Comparison of ENCODE assay signal across 8 cellular contexts in the genomic region with DNA sequence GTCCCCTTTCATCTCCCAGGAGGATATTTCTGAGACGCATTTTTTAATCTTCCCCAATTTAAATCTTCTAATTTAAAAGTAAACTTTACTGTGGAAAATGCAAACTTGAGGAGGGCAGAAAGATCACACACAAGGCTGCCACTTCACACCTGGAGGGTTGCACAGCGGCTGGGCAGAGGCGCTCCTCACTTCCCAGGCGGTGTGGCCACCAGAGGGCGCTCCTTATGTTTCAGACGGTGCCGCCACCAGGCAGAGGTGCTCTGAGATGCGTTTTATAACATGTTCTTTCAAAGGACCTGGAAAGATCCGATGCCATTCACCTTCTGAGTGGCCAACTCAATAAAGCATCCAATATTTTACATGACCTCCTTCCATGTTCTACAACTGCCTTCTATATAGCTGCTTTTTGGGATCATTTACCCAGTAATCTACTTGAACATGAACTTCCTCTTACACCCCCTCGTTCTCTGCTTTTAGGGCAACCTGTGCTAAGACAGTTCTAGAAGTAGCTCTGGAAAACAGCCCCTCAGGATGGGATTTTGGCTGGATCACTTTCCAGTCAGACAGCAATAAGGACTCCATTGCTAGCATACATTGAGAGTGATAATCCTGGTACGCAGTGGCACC. TPM values are rescaled to one million over a fixed set of nuclear protein-coding genes. Genes with fewer than 3 reads are reported as not detected.
DNase-seq lines count a peak whose midpoint lies in the region; ATAC-seq and TF ChIP-seq lines count a peak whose summit lies in the region.

No MANE protein-coding gene starts in this region.

- H3K9me3 ChIP-seq in colonic mucosa, result no peaks in the 10 kb centered on the region

- H3K4me1 ChIP-seq in colonic mucosa, result no peaks in the 10 kb centered on the region

- H3K27ac ChIP-seq in colonic mucosa, result no peak overlapping the region

- H3K27me3 ChIP-seq in colonic mucosa, result peaks cover 3% of the 10 kb centered on the region

- no peaks in the 10 kb centered on the region for H3K36me3 ChIP-seq in colonic mucosa

- H3K4me3 ChIP-seq in GM12865 (ENCODE audit: low read depth, low read length), result no peak overlapping the region
- H3K4me3 ChIP-seq in colonic mucosa, result no peak overlapping the region

- H3K9ac ChIP-seq in colonic mucosa (ENCODE audit: low read depth in 2 of 2, low read length in 2 of 2), result no peak overlapping the region

- DNase-seq in GM12865 (ENCODE audit: low read depth) (peak; percentile 49), NOMO-1 (lab: John Stamatoyannopoulos, UW; ENCODE audit: unreplicated experiment in 2 of 2) (peak; percentile 11 to 41), colonic mucosa (peak; percentile 24), AG08396 (ENCODE audit: low spot score) (no peak), superior temporal gyrus (ENCODE audit: extremely low spot score) (no peak)
- peak; percentile 18 for DNase-seq in stimulated activated CD4-positive, alpha-beta T cell treated with anti-CD3 and anti-CD28 coated beads, Interleukin-12 subunit alpha, Interleukin-12 subunit beta, amount 100 ng/mL, for 4 hours

- intact Hi-C loops in colonic mucosa (cut with DNase I), result no loop called here

- peak; percentile 43 for TF ChIP-seq CTCF in GM12865 (IDR thresholded peaks at IDR 0.05; ENCODE audit: insufficient read depth, low read depth, low read length, missing control alignments)
- no peak for TF ChIP-seq CTCF in colonic mucosa (IDR thresholded peaks at IDR 0.05)

- ATAC-seq in HG03378 (IDR thresholded peaks at IDR 0.05; ENCODE audit: unreplicated experiment) (no peak), GM18517 (IDR thresholded peaks at IDR 0.05; ENCODE audit: unreplicated experiment) (no peak)

RNA-seq across cellular contexts. Expression of gene MTUS2, which starts 14.8 kb away (rescaled TPM):
- under 1 TPM; 0.11 to 0.40 TPM for total RNA-seq in colonic mucosa

Comparison
In these comparisons a context has a peak if more than half of its experiments do, and no peak if none do; other contexts are left out.
1. DNase-seq: peak in GM12865 (single experiment), NOMO-1 (2 of 2), colonic mucosa (single experiment) and stimulated activated CD4-positive, alpha-beta T cell treated with anti-CD3 and anti-CD28 coated beads, Interleukin-12 subunit alpha, Interleukin-12 subunit beta, amount 100 ng/mL, for 4 hours (single experiment); none in AG08396 (single experiment) and superior temporal gyrus (single experiment).